In genomic region chr17:60135160-60135950, GRCh38 we compare ENCODE assay signal across 8 cellular contexts. TPM values are rescaled to one million over a fixed set of nuclear protein-coding genes. Genes with fewer than 3 reads are reported as not detected.
DNase-seq lines count a peak whose midpoint lies in the region; ATAC-seq, FAIRE-seq and TF ChIP-seq lines count a peak whose summit lies in the region.

No MANE protein-coding gene starts in this region.

- 5% methylated on average over 35 of the region's 53 CpGs for WGBS in mammary epithelial cell (ENCODE audit: low coverage, missing lambda C conversion rate)
- 3 to 5% (median 3%) methylated on average over 53 of the region's 53 CpGs for whole genome bisulfite sequencing in small intestine, 3 donors

- peaks cover 4% of the 10 kb centered on the region for H3K79me2 ChIP-seq in mammary epithelial cell (ENCODE audit: insufficient read depth, low read length)

- H3K9me3 ChIP-seq in WERI-Rb-1 (ENCODE audit: severe bottlenecking) (peaks cover 12% of the 10 kb centered on the region), mammary epithelial cell (replicated peaks; ENCODE audit: insufficient read depth, low read length) (no peaks in the 10 kb centered on the region), small intestine (ENCODE audit: control insufficient read depth, low read depth) (no peaks in the 10 kb centered on the region)

- no peaks in the 10 kb centered on the region for H4K20me1 ChIP-seq in mammary epithelial cell (ENCODE audit: insufficient read depth, low read length)

- TF ChIP-seq POLR2A in GM15510 (IDR thresholded peaks at IDR 0.05; ENCODE audit: borderline replicate concordance, extremely low read depth, insufficient read length): peak; percentile 53

- FAIRE-seq in small intestine (lab: Jason Lieb, UNC): no peak

- no peaks in the 10 kb centered on the region for H3K27me3 ChIP-seq in WERI-Rb-1 (ENCODE audit: insufficient read depth, low read depth, severe bottlenecking)
- peaks cover 10% of the 10 kb centered on the region for H3K27me3 ChIP-seq in mammary epithelial cell (ENCODE audit: insufficient read depth, low read length)
- H3K27me3 ChIP-seq in small intestine (ENCODE audit: control insufficient read depth in 2 of 2, insufficient read depth in 2 of 2, low read length in 2 of 2): peaks cover 0 to 21% of the 10 kb centered on the region in 2 donors

- H3K27ac ChIP-seq in WERI-Rb-1: peak overlapping the region; percentile 76
- peak overlapping the region; percentile 31 for H3K27ac ChIP-seq in mammary epithelial cell (ENCODE audit: insufficient read depth, low read depth, low read length)
- H3K27ac ChIP-seq in small intestine (ENCODE audit: low read depth in 1 of 2, low read length in 1 of 2): peak overlapping the region; percentile 24 to 72

- dilution Hi-C loops in mammary epithelial cell (cut with HindIII; ENCODE audit: low sequenced_read_pairs): no loop called here

- CTCF ChIA-PET in mammary epithelial cell (lab: Charles Lee; ENCODE audit: low non-redundant PET): interaction anchor here (0.6 kb wide), 1 partner anchor 586 kb away, joined by 3 read pairs; no protein-coding TSS in a partner anchor

- DNase-seq in NCI-H2081 treated with DMSO at 0.1 percent for 48 hours (lab: John Stamatoyannopoulos, UW) (peak; percentile 90), WERI-Rb-1 (peak; percentile 97), mammary epithelial cell (peak; percentile 92), iPS-NIHi7 (ENCODE audit: extremely low spot score) (peak; percentile 96), small intestine (peak; percentile 85), cortex of kidney (lab: John Stamatoyannopoulos, UW) (no peak)

- TF ChIP-seq CTCF in WERI-Rb-1 (IDR thresholded peaks at IDR 0.05; ENCODE audit: low read depth, low read length) (no peak), mammary epithelial cell (conservative IDR thresholded peaks at IDR 0.05 in 1 of 2, IDR thresholded peaks at IDR 0.05 in 1 of 2; ENCODE audit: extremely low read depth in 1 of 2, insufficient read depth in 1 of 2, low read depth in 1 of 2, low read length in 2 of 2) (no peak)

- in situ Hi-C loops in mammary epithelial cell (cut with MboI; ENCODE audit: low sequenced_read_pairs in 2 of 2): loop anchor here (25.0 kb wide), 1 partner anchor 302 kb away; no protein-coding TSS in a partner anchor

- BruUV-seq in mammary epithelial cell (replicated peaks; lab: Mats Ljungman, UMichigan): TSS peak; percentile 52

- peaks cover 18% of the 10 kb centered on the region for H3K36me3 ChIP-seq in WERI-Rb-1
- H3K36me3 ChIP-seq in mammary epithelial cell (ENCODE audit: insufficient read depth, low read length): no peaks in the 10 kb centered on the region
- no peaks in the 10 kb centered on the region for H3K36me3 ChIP-seq in small intestine (ENCODE audit: control insufficient read depth in 2 of 2, insufficient read depth in 2 of 2, low read length in 2 of 2)

- H2AFZ ChIP-seq in mammary epithelial cell (ENCODE audit: low read depth, low read length): peak overlapping the region; percentile 93

- peaks cover 9% of the 10 kb centered on the region for H3K4me1 ChIP-seq in mammary epithelial cell (ENCODE audit: insufficient read depth, low read length)
- H3K4me1 ChIP-seq in small intestine (ENCODE audit: control insufficient read depth in 2 of 2, insufficient read depth in 1 of 2, low read depth in 1 of 2, low read length in 1 of 2): peaks cover 2 to 6% of the 10 kb centered on the region in 2 donors

- H3K4me3 ChIP-seq in WERI-Rb-1 (ENCODE audit: low read depth, low read length): peak overlapping the region; percentile 72
- H3K4me3 ChIP-seq in mammary epithelial cell (replicated peaks in 1 of 3; ENCODE audit: insufficient read depth in 1 of 3, low read depth in 2 of 3, low read length in 3 of 3): peak overlapping the region; percentile 68 to 85 (median 68)
- H3K4me3 ChIP-seq in small intestine (ENCODE audit: low read depth in 1 of 2, low read length in 2 of 2): peak overlapping the region; percentile 52 to 64

- peak overlapping the region; percentile 91 for H3K4me2 ChIP-seq in mammary epithelial cell (ENCODE audit: insufficient read depth, low read depth, low read length)

- intact Hi-C loops in mammary epithelial cell (cut with micrococcal nuclease): loop anchor here (10.0 kb wide), 1 partner anchor 51 kb away; no protein-coding TSS in a partner anchor

- H3K9ac ChIP-seq in mammary epithelial cell (ENCODE audit: insufficient read depth, low read length): peak overlapping the region; percentile 45

- ATAC-seq in HG02852 (IDR thresholded peaks at IDR 0.05; ENCODE audit: unreplicated experiment): peak; percentile 89

RNA-seq across cellular contexts. Expression of gene CA4, which starts 14.4 kb away (rescaled TPM):
- total RNA-seq in mammary epithelial cell: not detected
- not detected for polyA plus RNA-seq in mammary epithelial cell
- polyA minus RNA-seq in mammary epithelial cell: not detected
- 1 to 10 TPM in 1 of 3 donors, not detected in 2; 3.6 TPM for polyA plus RNA-seq in small intestine

RNA-seq across cellular contexts. Expression of gene HEATR6, which starts 56.6 kb away (rescaled TPM):
- 10 to 100 TPM; 20.4 to 21.5 TPM for total RNA-seq in mammary epithelial cell
- polyA plus RNA-seq in mammary epithelial cell: 17.3 TPM
- 15.6 TPM for polyA minus RNA-seq in mammary epithelial cell
- 1 to 10 TPM; 2.2 to 4.9 (median 2.4) TPM for polyA plus RNA-seq in small intestine
